11 cellular contexts compared by ENCODE assay signal in genomic region chr13:46992383-46992952, GRCh38.
A peak's percentile ranks its signal among the peaks of the same experiment; 100 is the strongest.
DNase-seq lines count a peak whose midpoint lies in the region; ATAC-seq and TF ChIP-seq lines count a peak whose summit lies in the region.
"Had no signal": no experiment of that assay in that cellular context is flagged by ENCODE, and none has a peak within 500 bp of the region (broad histone marks: within the 10 kb centered on the region; RNA-seq: fewer than 3 reads in every experiment).

No MANE protein-coding gene starts in this region.

- no peak overlapping the region for H2BK5ac ChIP-seq in IMR-90 (ENCODE audit: low read depth, low read length, poor library complexity, severe bottlenecking)

- no peak overlapping the region for H3K23ac ChIP-seq in IMR-90 (ENCODE audit: low read depth, low read length)

- no peaks in the 10 kb centered on the region for H4K20me1 ChIP-seq in IMR-90 (ENCODE audit: insufficient read depth, low read length)

- H2BK120ac ChIP-seq in IMR-90 (ENCODE audit: low read depth, low read length), result no peak overlapping the region

- no peaks in the 10 kb centered on the region for H3K79me1 ChIP-seq in IMR-90 (ENCODE audit: low read depth in 1 of 2, low read length in 2 of 2)

- H3K4me2 ChIP-seq in IMR-90 (ENCODE audit: low read depth, low read length), result no peak overlapping the region

- no peak overlapping the region for H4K91ac ChIP-seq in IMR-90 (ENCODE audit: insufficient read depth, low read depth, low read length)

- no peak overlapping the region for H3K9ac ChIP-seq in IMR-90 (ENCODE audit: low read depth, low read length)

- POLR2A ChIA-PET in IMR-90 (lab: Charles Lee; ENCODE audit: unreplicated experiment), result no interaction called here

- no peak overlapping the region for H3K18ac ChIP-seq in IMR-90 (ENCODE audit: low read depth, low read length)

- in situ Hi-C loops in IMR-90 (cut with MboI; ENCODE audit: low sequenced_read_pairs), result no loop called here
- in situ Hi-C loops in astrocyte of the spinal cord (cut with HindIII; ENCODE audit: low sequenced_read_pairs), result no loop called here

- H3K9me3 ChIP-seq in IMR-90 (ENCODE audit: control insufficient read depth, insufficient read depth, low read length), result no peaks in the 10 kb centered on the region
- no peaks in the 10 kb centered on the region for H3K9me3 ChIP-seq in testis

- H3K4me3 ChIP-seq in IMR-90 (ENCODE audit: insufficient read depth, low read depth, low read length) (no peak overlapping the region), astrocyte of the spinal cord (ENCODE audit: low read depth, low read length) (no peak overlapping the region), testis (no peak overlapping the region)

- H3K56ac ChIP-seq in IMR-90 (ENCODE audit: extremely low read depth, insufficient read depth, low read length), result no peak overlapping the region

- WGBS in IMR-90 (ENCODE audit: extremely low coverage in 2 of 2, insufficient read length in 1 of 2), 2 experiments, result no CpG with 5 or more reads among the region's 3 CpGs
- 82 to 84% methylated on average over 3 of the region's 3 CpGs for WGBS in testis, 2 donors

- ATAC-seq in IMR-90 (ENCODE audit: low read depth), result no peak
- ATAC-seq: activated naive CD8-positive, alpha-beta T cell treated with anti-CD3 and anti-CD28 coated beads, Interleukin-2, amount 50 U/mL, for 24 hours; left lobe of liver had no signal

- H3K27me3 ChIP-seq in IMR-90 (ENCODE audit: control insufficient read depth, insufficient read depth, low read length) (no peaks in the 10 kb centered on the region), testis (no peaks in the 10 kb centered on the region)

- DNase-seq in SKM-1 treated with dmso at 0.1 percent for 144 hours (lab: John Stamatoyannopoulos, UW; ENCODE audit: unreplicated experiment) (peak; percentile 14), SKM-1 (lab: John Stamatoyannopoulos, UW; ENCODE audit: unreplicated experiment) (no peak), IMR-90 (no peak), astrocyte of the spinal cord (ENCODE audit: low read depth, low spot score) (no peak), testis (peak; percentile 33), GOT3 (lab: John Stamatoyannopoulos, UW) (no peak), OCI-M2 (lab: John Stamatoyannopoulos, UW; ENCODE audit: unreplicated experiment) (no peak)
- DNase-seq in activated CD4-positive, alpha-beta T cell treated with anti-CD3 and anti-CD28 coated beads for 48 hours, result no peak
- DNase-seq: activated naive CD8-positive, alpha-beta T cell treated with anti-CD3 and anti-CD28 coated beads, Interleukin-2, amount 50 U/mL, for 24 hours; C1 segment of cervical spinal cord had no signal

- H3K14ac ChIP-seq in IMR-90 (replicated peaks; ENCODE audit: low read depth, low read length), result no peak overlapping the region

- no peak overlapping the region for H2BK20ac ChIP-seq in IMR-90 (ENCODE audit: low read depth, low read length)

- dilution Hi-C loops in IMR-90 (cut with HindIII; ENCODE audit: low sequenced_read_pairs, unreplicated experiment), result no loop called here

- TF ChIP-seq POLR2A in IMR-90 (IDR thresholded peaks at IDR 0.05; ENCODE audit: low read depth, low read length) (no peak), testis (IDR thresholded peaks at IDR 0.05) (no peak)

- no peak overlapping the region; the same call in 2 of the 3 replicates for H2BK15ac ChIP-seq in IMR-90 (ENCODE audit: low read depth, low read length)

- H3K4me1 ChIP-seq in IMR-90 (ENCODE audit: control insufficient read depth, insufficient read depth, low read length) (no peaks in the 10 kb centered on the region), testis (no peaks in the 10 kb centered on the region)

- H4K5ac ChIP-seq in IMR-90 (ENCODE audit: low read depth, low read length), result no peak overlapping the region

- H3K27ac ChIP-seq in IMR-90 (ENCODE audit: insufficient read depth, low read length), result no peak overlapping the region
- H3K27ac ChIP-seq in testis, result no peak overlapping the region

- TF ChIP-seq RAD21 in IMR-90 (IDR thresholded peaks at IDR 0.05; ENCODE audit: low read length), result peak; percentile 36

- peaks cover 4% of the 10 kb centered on the region; the same call in 1 of the 2 replicates for H3K9me1 ChIP-seq in IMR-90 (ENCODE audit: insufficient read depth, low read length)

- CTCF ChIA-PET in IMR-90 (lab: Yijun Ruan, JAX), result interaction anchor here (0.6 to 1.5 kb wide), 7 partner anchors 8 to 161 kb away, joined by 3 to 4 read pairs (median 3); no protein-coding TSS in a partner anchor

- BruUV-seq in IMR-90 (replicated peaks; lab: Mats Ljungman, UMichigan), result no TSS peak

- TF ChIP-seq CTCF in IMR-90 (conservative IDR thresholded peaks at IDR 0.05; ENCODE audit: low read depth, low read length) (peak; percentile 25; the same call in 1 of the 2 replicates), astrocyte of the spinal cord (IDR thresholded peaks at IDR 0.05; ENCODE audit: low read depth, low read length) (peak; percentile 54), testis (IDR thresholded peaks at IDR 0.05) (peak in 2 of 3 experiments; percentile 5 to 18)

- H3K4ac ChIP-seq in IMR-90 (ENCODE audit: low read depth, low read length), result no peak overlapping the region

- no peaks in the 10 kb centered on the region for H3K36me3 ChIP-seq in IMR-90 (ENCODE audit: control insufficient read depth, insufficient read depth, low read length)
- H3K36me3 ChIP-seq in testis (ENCODE audit: low read depth, missing control alignments), result no peaks in the 10 kb centered on the region

- H2AK5ac ChIP-seq in IMR-90 (ENCODE audit: low read depth, low read length), result no peak overlapping the region

- H2AK9ac ChIP-seq in IMR-90 (replicated peaks; ENCODE audit: low read depth, low read length, poor library complexity), result no peak overlapping the region

- intact Hi-C loops in IMR-90 (cut with micrococcal nuclease), result no loop called here
- intact Hi-C loops in testis (cut with DNase I; ENCODE audit: low total_unique reads), result no loop called here

- no peak overlapping the region for H4K8ac ChIP-seq in IMR-90 (ENCODE audit: low read depth in 2 of 2, low read length in 2 of 2)

- H2AFZ ChIP-seq in IMR-90 (replicated peaks; ENCODE audit: low read length, poor library complexity), result no peak overlapping the region

TF ChIP-seq in IMR-90, 13 proteins besides CTCF, POLR2A, EP300 and RAD21:
- TF ChIP-seq MXI1 (IDR thresholded peaks at IDR 0.05; ENCODE audit: borderline replicate concordance, low read depth, low read length) (no peak), NFE2L2 (IDR thresholded peaks at IDR 0.05; ENCODE audit: low read depth, low read length) (no peak), SMC3 (IDR thresholded peaks at IDR 0.05; ENCODE audit: low read depth, low read length) (peak; percentile 29; the same call in 1 of the 2 replicates), RCOR1 (IDR thresholded peaks at IDR 0.05; ENCODE audit: insufficient replicate concordance, low read length) (no peak), ELK1 (IDR thresholded peaks at IDR 0.05; ENCODE audit: borderline replicate concordance, low read depth, low read length) (no peak)

Comparison
In these comparisons a context has a peak if more than half of its experiments do, and no peak if none do; other contexts are left out.
1. DNase-seq: peak in SKM-1 treated with dmso at 0.1 percent for 144 hours (single experiment) and testis (single experiment); none in SKM-1 (single experiment), IMR-90 (single experiment), astrocyte of the spinal cord (single experiment), GOT3 (single experiment), activated CD4-positive, alpha-beta T cell treated with anti-CD3 and anti-CD28 coated beads for 48 hours (single experiment) and OCI-M2 (single experiment).
2. Peak in every context shown above with its lines, with median percentiles within 50 percentile points of each other: CTCF ChIP-seq.